8 cellular contexts compared by ENCODE assay signal in genomic region chr17:38444151-38444550, GRCh38. TPM values are rescaled to one million over a fixed set of nuclear protein-coding genes. Genes with fewer than 3 reads are reported as not detected.
DNase-seq lines count a peak whose midpoint lies in the region; ATAC-seq and TF ChIP-seq lines count a peak whose summit lies in the region.

No MANE protein-coding gene starts in this region.

- peak; percentile 98 for TF ChIP-seq CTCF in GM06990 (IDR thresholded peaks at IDR 0.05; ENCODE audit: insufficient read depth, low read length, poor library complexity, severe bottlenecking)
- peak; percentile 86 for TF ChIP-seq CTCF in hepatocyte (IDR thresholded peaks at IDR 0.05; ENCODE audit: poor library complexity)

- POLR2A ChIA-PET in T-cell (lab: Charles Lee) = no interaction called here

- peaks cover 0 to 14% of the 10 kb centered on the region in 2 donors for H3K27me3 Mint-ChIP-seq in T-cell

- H3K4me3 ChIP-seq in GM06990 (replicated peaks; ENCODE audit: low read depth, low read length) = no peak overlapping the region; the same call in 1 of the 2 replicates
- H3K4me3 ChIP-seq in hepatocyte = no peak overlapping the region
- no peak overlapping the region for H3K4me3 ChIP-seq in skeletal muscle satellite cell (ENCODE audit: low read length)

- no peaks in the 10 kb centered on the region for H3K36me3 Mint-ChIP-seq in T-cell

- ATAC-seq in T-cell (replicated peaks in 1 of 4) (peak; percentile 83 to 89 (median 87)), GM18505 (IDR thresholded peaks at IDR 0.05; ENCODE audit: unreplicated experiment) (no peak), HG03039 (IDR thresholded peaks at IDR 0.05; ENCODE audit: unreplicated experiment) (no peak)

- WGBS in hepatocyte (ENCODE audit: low lambda C conversion rate, missing lambda C conversion rate) = 22% methylated on average over 13 of the region's 14 CpGs

- no peaks in the 10 kb centered on the region for H3K9me3 Mint-ChIP-seq in T-cell

- no peaks in the 10 kb centered on the region for H3K9me2 ChIP-seq in hepatocyte (replicated peaks; ENCODE audit: insufficient read depth)

- H3K36me3 ChIP-seq in GM06990 (ENCODE audit: control insufficient read depth, insufficient read depth, low read length) (no peaks in the 10 kb centered on the region), hepatocyte (replicated peaks; ENCODE audit: insufficient read depth, low read depth) (no peaks in the 10 kb centered on the region), skeletal muscle satellite cell (ENCODE audit: insufficient read depth, low read length) (peaks cover 13% of the 10 kb centered on the region)

- H2AFZ ChIP-seq in hepatocyte = no peak overlapping the region

- H3K4me1 ChIP-seq in hepatocyte (ENCODE audit: insufficient read depth) (peaks cover 15% of the 10 kb centered on the region), skeletal muscle satellite cell (ENCODE audit: control insufficient read depth, insufficient read depth, low read length) (peaks cover 52% of the 10 kb centered on the region)

- no peak overlapping the region for H3K9ac ChIP-seq in skeletal muscle satellite cell (ENCODE audit: low read depth, low read length)

- no peak overlapping the region for H3K27ac Mint-ChIP-seq in T-cell

- peak; percentile 47 for DNase-seq in GM06990 (ENCODE audit: extremely low read depth, insufficient read length)
- peak; percentile 11 for DNase-seq in MV-4-11 (lab: John Stamatoyannopoulos, UW)
- peak in 31 of 34 experiments; percentile 10 to 60 (median 43) for DNase-seq in T-cell
- DNase-seq in amygdala (lab: John Stamatoyannopoulos, UW) = peak in 51 of 56 donors; percentile 18 to 87 (median 55)
- peak; percentile 88 for DNase-seq in hepatocyte (ENCODE audit: low spot score)

- no peak overlapping the region for H3K27ac ChIP-seq in hepatocyte

- H3K27me3 ChIP-seq in GM06990 (replicated peaks; ENCODE audit: control insufficient read depth, insufficient read depth, low read length) (no peaks in the 10 kb centered on the region; the same call in 1 of the 2 replicates), hepatocyte (no peaks in the 10 kb centered on the region), skeletal muscle satellite cell (ENCODE audit: control insufficient read depth, insufficient read depth, low read length) (no peaks in the 10 kb centered on the region)

- no peak overlapping the region for H3K4me2 ChIP-seq in hepatocyte
- H3K4me2 ChIP-seq in skeletal muscle satellite cell (ENCODE audit: low read length) = peak overlapping the region; percentile 53

- H3K9me3 ChIP-seq in hepatocyte (ENCODE audit: low read depth) = no peaks in the 10 kb centered on the region
- no peaks in the 10 kb centered on the region for H3K9me3 ChIP-seq in skeletal muscle satellite cell (replicated peaks; ENCODE audit: low read length)

- H3K79me2 ChIP-seq in hepatocyte = no peaks in the 10 kb centered on the region

- H3K4me3 Mint-ChIP-seq in T-cell = peak overlapping the region in 1 of 3 donors; percentile 44

- CTCF ChIA-PET in T-cell (lab: Charles Lee) = no interaction called here

- no peak for TF ChIP-seq POLR2A in GM18505 (IDR thresholded peaks at IDR 0.05; ENCODE audit: borderline replicate concordance, extremely low read depth, insufficient read depth, insufficient read length)

- H4K20me1 ChIP-seq in hepatocyte (ENCODE audit: insufficient read depth, poor library complexity, severe bottlenecking) = peaks cover 4% of the 10 kb centered on the region

- peaks cover 3 to 10% (median 5%) of the 10 kb centered on the region in 3 donors for H3K4me1 Mint-ChIP-seq in T-cell

RNA-seq across cellular contexts. Expression of gene ARHGAP23, which starts 15.9 kb away (rescaled TPM):
- 1 to 10 TPM in 1 of 5 donors, under 1 TPM in 4; 0.40 to 1.2 (median 0.61) TPM for total RNA-seq in T-cell
- 7.3 and 16.0 TPM in 2 replicates for total RNA-seq in hepatocyte
- 30.0 and 32.8 TPM in 2 replicates for polyA plus RNA-seq in hepatocyte
- 16.6 and 18.5 TPM in 2 replicates for total RNA-seq in skeletal muscle satellite cell (2012; rRNA removed)

Comparison
In these comparisons a context has a peak if more than half of its experiments do, and no peak if none do; other contexts are left out.
1. DNase-seq: peak in every context shown above with its lines; median percentile 88 in hepatocyte; 55 in amygdala; 47 in GM06990; 43 in T-cell; 11 in MV-4-11.
2. ATAC-seq: peak in T-cell (4 of 4); none in GM18505 (single experiment) and HG03039 (single experiment).